Comparison of ENCODE assay signal across 1 cellular context in genomic region chr6:143973097-143973979, GRCh38.
TF ChIP-seq lines count a peak whose summit lies in the region.

No MANE protein-coding gene starts in this region.

TF ChIP-seq in HEK293, 187 proteins besides CTCF, POLR2A, EP300 and RAD21 (continued from another document):
- peak; percentile 82 for TF ChIP-seq PRDM4 (tag by site-specific recombination; IDR thresholded peaks at IDR 0.05)
